In the genomic region with DNA sequence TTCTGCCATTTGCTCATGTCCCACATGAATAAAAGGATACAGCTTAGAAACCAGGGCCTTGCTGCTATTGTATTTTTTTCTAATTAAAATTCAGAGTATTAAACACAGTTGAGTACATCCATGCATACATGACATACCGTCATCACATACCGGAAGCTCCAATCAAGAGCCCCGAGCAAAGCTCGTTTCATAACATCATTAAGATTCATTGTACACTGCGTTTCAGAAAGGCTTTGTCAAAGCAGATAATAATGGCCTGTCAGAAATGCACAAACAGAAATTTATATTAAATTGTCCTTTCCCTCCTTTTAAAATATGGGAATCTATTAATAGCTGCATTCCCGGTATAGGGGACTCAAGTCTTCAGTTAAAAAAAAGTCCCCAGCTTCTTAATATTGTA, we compare ENCODE assay signal across 15 cellular contexts.
DNase-seq lines count a peak whose midpoint lies in the region; ATAC-seq and TF ChIP-seq lines count a peak whose summit lies in the region.
"Had no signal": no experiment of that assay in that cellular context is flagged by ENCODE, and none has a peak within 500 bp of the region (broad histone marks: within the 10 kb centered on the region; RNA-seq: fewer than 3 reads in every experiment).

No MANE protein-coding gene starts in this region.

- H3K79me2 ChIP-seq in mammary epithelial cell (ENCODE audit: insufficient read depth, low read length), result no peaks in the 10 kb centered on the region

- H3K36me3 ChIP-seq in mammary epithelial cell (ENCODE audit: insufficient read depth, low read length) (no peaks in the 10 kb centered on the region), lower lobe of right lung (no peaks in the 10 kb centered on the region)
- H3K36me3 ChIP-seq: gastroesophageal sphincter, SJCRH30 had no signal

- peak; percentile 71 for DNase-seq in NCI-H2081 treated with DMSO at 0.1 percent for 48 hours (lab: John Stamatoyannopoulos, UW)
- DNase-seq in mammary epithelial cell, result no peak
- DNase-seq in lower lobe of right lung, result no peak
- DNase-seq in superior temporal gyrus (ENCODE audit: extremely low spot score), result peak; percentile 86
- DNase-seq in omental fat pad (ENCODE audit: low spot score), result no peak
- DNase-seq in D341Med (ENCODE audit: low spot score), result no peak
- DNase-seq: activated gamma-delta T cell; effector memory CD8-positive, alpha-beta T cell; immature natural killer cell; NCI-H1105 treated with DMSO at 0.1 percent for 48 hours; stimulated activated naive B cell treated with anti-CD40 and anti-IgM and Interleukin-4, amounts not matched to agents 10 μg/mL and 1 μg/mL and 100 μg/mL, for 72 hours had no signal

- ATAC-seq in lower lobe of right lung (peak in 1 of 2 donors; percentile 51), omental fat pad (ENCODE audit: low FRiP score) (no peak), HG03571 (IDR thresholded peaks at IDR 0.05; ENCODE audit: unreplicated experiment) (no peak)
- ATAC-seq: effector memory CD8-positive, alpha-beta T cell; gastroesophageal sphincter; stimulated activated naive B cell treated with anti-CD40 and anti-IgM and Interleukin-4, amounts not matched to agents 10 μg/mL and 1 μg/mL and 100 μg/mL, for 72 hours had no signal

- CTCF ChIA-PET in mammary epithelial cell (lab: Charles Lee; ENCODE audit: low non-redundant PET), result no interaction called here

- TF ChIP-seq CTCF in mammary epithelial cell (conservative IDR thresholded peaks at IDR 0.05 in 1 of 2, IDR thresholded peaks at IDR 0.05 in 1 of 2; ENCODE audit: extremely low read depth in 1 of 2, insufficient read depth in 1 of 2, low read depth in 1 of 2, low read length in 2 of 2) (no peak), lower lobe of right lung (IDR thresholded peaks at IDR 0.05) (no peak), omental fat pad (IDR thresholded peaks at IDR 0.05) (no peak)

- H3K9me3 ChIP-seq in mammary epithelial cell (replicated peaks; ENCODE audit: insufficient read depth, low read length) (no peaks in the 10 kb centered on the region), lower lobe of right lung (no peaks in the 10 kb centered on the region)
- H3K9me3 ChIP-seq: body of pancreas, gastroesophageal sphincter, SJCRH30 had no signal

- 96% methylated on average over 6 of the region's 6 CpGs for WGBS in mammary epithelial cell (ENCODE audit: low coverage, missing lambda C conversion rate)

- H3K27ac ChIP-seq in mammary epithelial cell (ENCODE audit: insufficient read depth, low read depth, low read length), result peak overlapping the region; percentile 17
- peak overlapping the region; percentile 37 for H3K27ac ChIP-seq in lower lobe of right lung
- H3K27ac ChIP-seq: body of pancreas, gastroesophageal sphincter, SJCRH30 had no signal

- no TSS peak for BruUV-seq in mammary epithelial cell (replicated peaks; lab: Mats Ljungman, UMichigan)

- in situ Hi-C loops in mammary epithelial cell (cut with MboI; ENCODE audit: low sequenced_read_pairs in 2 of 2), result no loop called here

- H2AFZ ChIP-seq in mammary epithelial cell (ENCODE audit: low read depth, low read length), result no peak overlapping the region

- peak overlapping the region; percentile 43 for H3K4me2 ChIP-seq in mammary epithelial cell (ENCODE audit: insufficient read depth, low read depth, low read length)

- no peaks in the 10 kb centered on the region for H4K20me1 ChIP-seq in mammary epithelial cell (ENCODE audit: insufficient read depth, low read length)

- intact Hi-C loops in mammary epithelial cell (cut with micrococcal nuclease) (no loop called here), lower lobe of right lung (cut with DNase I) (no loop called here)

- H3K27me3 ChIP-seq in mammary epithelial cell (ENCODE audit: insufficient read depth, low read length) (no peaks in the 10 kb centered on the region), lower lobe of right lung (ENCODE audit: low read depth) (no peaks in the 10 kb centered on the region)
- H3K27me3 ChIP-seq: body of pancreas, gastroesophageal sphincter, SJCRH30 had no signal

- H3K4me3 ChIP-seq in mammary epithelial cell (replicated peaks in 1 of 3; ENCODE audit: insufficient read depth in 1 of 3, low read depth in 2 of 3, low read length in 3 of 3) (no peak overlapping the region), lower lobe of right lung (peak overlapping the region; percentile 14)
- H3K4me3 ChIP-seq: body of pancreas, gastroesophageal sphincter, SJCRH30 had no signal

- H3K4me1 ChIP-seq in mammary epithelial cell (ENCODE audit: insufficient read depth, low read length), result peaks cover 13% of the 10 kb centered on the region
- H3K4me1 ChIP-seq in lower lobe of right lung, result no peaks in the 10 kb centered on the region
- H3K4me1 ChIP-seq: body of pancreas, gastroesophageal sphincter had no signal

- no peak overlapping the region for H3K9ac ChIP-seq in mammary epithelial cell (ENCODE audit: insufficient read depth, low read length)

- dilution Hi-C loops in mammary epithelial cell (cut with HindIII; ENCODE audit: low sequenced_read_pairs), result no loop called here

Comparison
In these comparisons a context has a peak if more than half of its experiments do, and no peak if none do; other contexts are left out.
1. DNase-seq: peak in NCI-H2081 treated with DMSO at 0.1 percent for 48 hours (single experiment) and superior temporal gyrus (single experiment); none in mammary epithelial cell (single experiment), lower lobe of right lung (single experiment), omental fat pad (single experiment) and D341Med (single experiment).